ENCODE assay signal across 21 cellular contexts in the genomic region with DNA sequence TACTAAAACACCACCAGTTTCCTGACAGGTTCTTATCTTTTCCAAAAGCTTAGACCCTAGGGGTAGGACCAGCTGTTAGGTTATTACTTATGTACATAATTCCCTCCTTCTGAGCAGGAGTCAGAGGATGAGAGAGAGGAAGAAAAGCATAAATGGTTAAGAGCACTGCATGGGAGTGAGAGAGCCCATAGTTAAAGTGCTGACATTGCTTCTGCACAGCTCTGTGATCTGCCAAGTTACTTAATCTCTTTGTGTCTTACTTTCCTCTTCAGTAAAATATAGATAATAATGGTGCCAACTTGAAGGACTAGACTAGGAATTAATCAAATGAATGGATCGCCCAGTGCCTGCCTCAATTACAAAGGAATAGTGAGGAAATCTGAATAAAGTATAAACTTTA.
A peak's percentile ranks its signal among the peaks of the same experiment; 100 is the strongest.
DNase-seq lines count a peak whose midpoint lies in the region; ATAC-seq and TF ChIP-seq lines count a peak whose summit lies in the region.
"Had no signal": no experiment of that assay in that cellular context is flagged by ENCODE, and none has a peak within 500 bp of the region (broad histone marks: within the 10 kb centered on the region; RNA-seq: fewer than 3 reads in every experiment).

No MANE protein-coding gene starts in this region.

- no peak for TF ChIP-seq POLR2A in breast epithelium (IDR thresholded peaks at IDR 0.05)

- H3K4ac ChIP-seq in mesendoderm (ENCODE audit: low read depth, low read length) = no peak overlapping the region

- no peaks in the 10 kb centered on the region for H3K79me1 ChIP-seq in mesendoderm (ENCODE audit: low read length)

- WGBS in mesendoderm (ENCODE audit: extremely low coverage, insufficient coverage, low lambda C conversion rate) = no CpG with 5 or more reads among the region's 1 CpG

- DNase-seq in Right ventricle myocardium superior (no peak), Right ventricle myocardium inferior (ENCODE audit: missing footprints) (no peak), DMS 273 (lab: John Stamatoyannopoulos, UW; ENCODE audit: unreplicated experiment) (peak; percentile 66), NCI-H524 treated with DMSO at 0.1 percent for 48 hours (lab: John Stamatoyannopoulos, UW) (peak; percentile 49), NCI-H82 treated with DMSO at 0.1 percent for 48 hours (lab: John Stamatoyannopoulos, UW; ENCODE audit: unreplicated experiment) (peak; percentile 58), breast epithelium (ENCODE audit: low spot score in 2 of 2) (no peak), mesendoderm (no peak)
- DNase-seq: ACHN; AML-193; BE2C; CD4-positive, alpha-beta T cell; CD8-positive, alpha-beta memory T cell; DMS79; EL; GDM1; GOT3 had no signal

- no peak overlapping the region for H2BK5ac ChIP-seq in mesendoderm (ENCODE audit: low read length)

- no peaks in the 10 kb centered on the region for H3K36me3 ChIP-seq in breast epithelium
- H3K36me3 ChIP-seq in mesendoderm (ENCODE audit: control insufficient read depth, insufficient read depth, low read length) = no peaks in the 10 kb centered on the region
- H3K36me3 ChIP-seq: BE2C; BLaER1 treated with 17β-estradiol and CSF1 and Interleukin-3, amounts not matched to agents 10 nM and 100 nM; HAP-1 had no signal

- H3K27ac ChIP-seq in breast epithelium (no peak overlapping the region), mesendoderm (ENCODE audit: low read depth, low read length) (no peak overlapping the region)
- H3K27ac ChIP-seq: 22Rv1; BLaER1 treated with 17β-estradiol and CSF1 and Interleukin-3, amounts not matched to agents 10 nM and 100 nM had no signal

- H3K4me1 ChIP-seq in breast epithelium (no peaks in the 10 kb centered on the region), mesendoderm (ENCODE audit: control insufficient read depth, low read depth, low read length) (peaks cover 2% of the 10 kb centered on the region)
- H3K4me1 ChIP-seq: BLaER1 treated with 17β-estradiol and CSF1 and Interleukin-3, amounts not matched to agents 10 nM and 100 nM; HAP-1 had no signal

- H4K8ac ChIP-seq in mesendoderm (ENCODE audit: low read depth, low read length) = no peak overlapping the region

- TF ChIP-seq CTCF in breast epithelium (IDR thresholded peaks at IDR 0.05) = no peak

- no peaks in the 10 kb centered on the region for H3K27me3 ChIP-seq in breast epithelium
- H3K27me3 ChIP-seq in mesendoderm (ENCODE audit: insufficient read depth, low read length, poor library complexity) = no peaks in the 10 kb centered on the region
- H3K27me3 ChIP-seq: BE2C; BLaER1 treated with 17β-estradiol and CSF1 and Interleukin-3, amounts not matched to agents 10 nM and 100 nM had no signal

- no peak overlapping the region for H3K23ac ChIP-seq in mesendoderm (ENCODE audit: low read length)

- no peak overlapping the region for H2BK120ac ChIP-seq in mesendoderm (ENCODE audit: low read depth, low read length)

- H3K9ac ChIP-seq in mesendoderm (ENCODE audit: low read length) = no peak overlapping the region
- H3K9ac ChIP-seq: BLaER1 treated with 17β-estradiol and CSF1 and Interleukin-3, amounts not matched to agents 10 nM and 100 nM had no signal

- H4K5ac ChIP-seq in mesendoderm (ENCODE audit: low read length) = no peak overlapping the region

- no peak overlapping the region for H2BK15ac ChIP-seq in mesendoderm (replicated peaks; ENCODE audit: low read depth)

- no peaks in the 10 kb centered on the region for H3K79me2 ChIP-seq in mesendoderm (ENCODE audit: control insufficient read depth, insufficient read depth, low read length)

- H3K4me3 ChIP-seq in breast epithelium (no peak overlapping the region), mesendoderm (ENCODE audit: low read length) (no peak overlapping the region)
- H3K4me3 ChIP-seq: BLaER1 treated with 17β-estradiol and CSF1 and Interleukin-3, amounts not matched to agents 10 nM and 100 nM; GM12878; HAP-1 had no signal

- ATAC-seq in Right ventricle myocardium superior (ENCODE audit: poor library complexity) = peak; percentile 69
- no peak for ATAC-seq in Right ventricle myocardium inferior
- ATAC-seq in GM19467 (IDR thresholded peaks at IDR 0.05; ENCODE audit: unreplicated experiment) = no peak
- ATAC-seq: GM12878 had no signal

- H3K9me3 ChIP-seq in breast epithelium = no peaks in the 10 kb centered on the region
- H3K9me3 ChIP-seq: BE2C; BLaER1 treated with 17β-estradiol and CSF1 and Interleukin-3, amounts not matched to agents 10 nM and 100 nM; HAP-1 had no signal

- no peak overlapping the region for H3K18ac ChIP-seq in mesendoderm (ENCODE audit: low read length)

- intact Hi-C loops in Right ventricle myocardium superior (cut with DNase I) (no loop called here), Right ventricle myocardium inferior (cut with DNase I) (no loop called here), breast epithelium (cut with DNase I; ENCODE audit: low total_unique reads) (no loop called here)

- H2AK5ac ChIP-seq in mesendoderm (ENCODE audit: low read length) = no peak overlapping the region

- H3K56ac ChIP-seq in mesendoderm (ENCODE audit: low read length) = no peak overlapping the region

- no peak overlapping the region for H3K4me2 ChIP-seq in mesendoderm (ENCODE audit: low read length)
- H3K4me2 ChIP-seq: BLaER1 treated with 17β-estradiol and CSF1 and Interleukin-3, amounts not matched to agents 10 nM and 100 nM had no signal

Comparison
In these comparisons a context has a peak if more than half of its experiments do, and no peak if none do; other contexts are left out.
1. DNase-seq: peak in DMS 273 (single experiment), NCI-H524 treated with DMSO at 0.1 percent for 48 hours (single experiment) and NCI-H82 treated with DMSO at 0.1 percent for 48 hours (single experiment); none in Right ventricle myocardium superior (single experiment), Right ventricle myocardium inferior (single experiment), breast epithelium (0 of 2) and mesendoderm (single experiment).